In genomic region chr4:79331126-79331876, GRCh38 we compare ENCODE assay signal across 1 cellular context.
TF ChIP-seq lines count a peak whose summit lies in the region.

No MANE protein-coding gene starts in this region.

TF ChIP-seq in K562, 482 proteins besides CTCF, POLR2A, EP300 and RAD21 (continued from another document):
- TF ChIP-seq FOXJ2 (tag; IDR thresholded peaks at IDR 0.05) (0 out of 2 replicates have a peak, but pooled peaks have one; percentile 33), PYGO2 (tag; IDR thresholded peaks at IDR 0.05) (peak; percentile 65; the same call in 1 of the 2 replicates), NCOA2 (IDR thresholded peaks at IDR 0.05; ENCODE audit: partially characterized antibody in 2 of 2) (no peak), FUS (optimal IDR thresholded peaks at IDR 0.05; ENCODE audit: low read depth, low read length) (no peak), ZNF140 (CRISPR knock-in tag; IDR thresholded peaks at IDR 0.05) (no peak), CXXC5 (CRISPR knock-in tag; IDR thresholded peaks at IDR 0.05) (peak; percentile 66), ZNF668 (CRISPR knock-in tag; IDR thresholded peaks at IDR 0.05) (no peak), SRSF7 (optimal IDR thresholded peaks at IDR 0.05; ENCODE audit: low read depth, low read length) (no peak), MAFK (IDR thresholded peaks at IDR 0.05; ENCODE audit: low read length) (peak; percentile 22; the same call in 1 of the 2 replicates), ZNF316 (IDR thresholded peaks at IDR 0.05) (peak; percentile 70), SRSF1 (IDR thresholded peaks at IDR 0.05; ENCODE audit: low read depth, low read length) (no peak), GTF2A2 (tag; IDR thresholded peaks at IDR 0.05) (no peak), RAD51 (IDR thresholded peaks at IDR 0.05; ENCODE audit: borderline replicate concordance, low read depth) (no peak), SAP30 (IDR thresholded peaks at IDR 0.05; ENCODE audit: borderline replicate concordance, insufficient read depth, low read depth, low read length, poor library complexity, severe bottlenecking) (no peak), NFIC (IDR thresholded peaks at IDR 0.05) (peak; percentile 84), SAFB (IDR thresholded peaks at IDR 0.05; ENCODE audit: borderline replicate concordance, low read depth, low read length) (no peak), MXI1 (IDR thresholded peaks at IDR 0.05; ENCODE audit: low read depth, low read length) (no peak), NR4A1 (CRISPR knock-in tag; IDR thresholded peaks at IDR 0.05) (no peak), NR4A1 (tag; IDR thresholded peaks at IDR 0.05) (peak; percentile 91), ZNF384 (IDR thresholded peaks at IDR 0.05; ENCODE audit: low read depth, low read length) (peak; percentile 79), ZBTB17 (CRISPR knock-in tag; IDR thresholded peaks at IDR 0.05) (no peak), ESRRA (IDR thresholded peaks at IDR 0.05; ENCODE audit: borderline replicate concordance, low read depth) (no peak), ZNF644 (tag; IDR thresholded peaks at IDR 0.05; ENCODE audit: low read depth) (peak; percentile 89), POLR2AphosphoS5 (IDR thresholded peaks at IDR 0.05; ENCODE audit: control insufficient read depth, insufficient read depth, low read depth, low read length) (no peak), ZNF589 (CRISPR knock-in tag; IDR thresholded peaks at IDR 0.05; ENCODE audit: low read depth) (peak; percentile 89), NR2C2 (CRISPR knock-in tag; IDR thresholded peaks at IDR 0.05) (no peak), NR2C2 (tag; IDR thresholded peaks at IDR 0.05) (peak; percentile 51), CBX3 (IDR thresholded peaks at IDR 0.05; ENCODE audit: borderline replicate concordance in 1 of 2, low read length in 2 of 2) (no peak), ZNF639 (CRISPR knock-in tag; conservative IDR thresholded peaks at IDR 0.05 in 1 of 2, IDR thresholded peaks at IDR 0.05 in 1 of 2) (peak in 1 of 2 experiments; percentile 90; a peak in 2 of 4 replicates), TEAD1 (CRISPR knock-in tag; IDR thresholded peaks at IDR 0.05) (peak in 1 of 2 experiments; percentile 84; a peak in 2 of 4 replicates), ATF6 (CRISPR knock-in tag; IDR thresholded peaks at IDR 0.05) (no peak), HDAC8 (tag; IDR thresholded peaks at IDR 0.05) (0 out of 2 replicates have a peak, but pooled peaks have one; percentile 49), TOE1 (IDR thresholded peaks at IDR 0.05; ENCODE audit: borderline replicate concordance) (no peak), TOE1 (CRISPR knock-in tag; IDR thresholded peaks at IDR 0.05; ENCODE audit: borderline replicate concordance, low read depth) (no peak), TRIM28 (IDR thresholded peaks at IDR 0.05) (no peak), DPF2 (IDR thresholded peaks at IDR 0.05) (peak; percentile 59; the same call in 1 of the 2 replicates), ZNF212 (CRISPR knock-in tag; IDR thresholded peaks at IDR 0.05) (no peak), ZNF778 (CRISPR knock-in tag; IDR thresholded peaks at IDR 0.05) (no peak)
- TF ChIP-seq, protein P1, sequence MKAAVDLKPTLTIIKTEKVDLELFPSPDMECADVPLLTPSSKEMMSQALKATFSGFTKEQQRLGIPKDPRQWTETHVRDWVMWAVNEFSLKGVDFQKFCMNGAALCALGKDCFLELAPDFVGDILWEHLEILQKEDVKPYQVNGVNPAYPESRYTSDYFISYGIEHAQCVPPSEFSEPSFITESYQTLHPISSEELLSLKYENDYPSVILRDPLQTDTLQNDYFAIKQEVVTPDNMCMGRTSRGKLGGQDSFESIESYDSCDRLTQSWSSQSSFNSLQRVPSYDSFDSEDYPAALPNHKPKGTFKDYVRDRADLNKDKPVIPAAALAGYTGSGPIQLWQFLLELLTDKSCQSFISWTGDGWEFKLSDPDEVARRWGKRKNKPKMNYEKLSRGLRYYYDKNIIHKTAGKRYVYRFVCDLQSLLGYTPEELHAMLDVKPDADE (conservative IDR thresholded peaks at IDR 0.05; ENCODE audit: control insufficient read depth, low read depth, low read length) = no peak
- TF ChIP-seq, protein P2, sequence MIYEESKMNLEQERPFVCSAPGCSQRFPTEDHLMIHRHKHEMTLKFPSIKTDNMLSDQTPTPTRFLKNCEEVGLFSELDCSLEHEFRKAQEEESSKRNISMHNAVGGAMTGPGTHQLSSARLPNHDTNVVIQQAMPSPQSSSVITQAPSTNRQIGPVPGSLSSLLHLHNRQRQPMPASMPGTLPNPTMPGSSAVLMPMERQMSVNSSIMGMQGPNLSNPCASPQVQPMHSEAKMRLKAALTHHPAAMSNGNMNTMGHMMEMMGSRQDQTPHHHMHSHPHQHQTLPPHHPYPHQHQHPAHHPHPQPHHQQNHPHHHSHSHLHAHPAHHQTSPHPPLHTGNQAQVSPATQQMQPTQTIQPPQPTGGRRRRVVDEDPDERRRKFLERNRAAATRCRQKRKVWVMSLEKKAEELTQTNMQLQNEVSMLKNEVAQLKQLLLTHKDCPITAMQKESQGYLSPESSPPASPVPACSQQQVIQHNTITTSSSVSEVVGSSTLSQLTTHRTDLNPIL (CRISPR knock-in tag; IDR thresholded peaks at IDR 0.05) = no peak
- TF ChIP-seq, protein P3, sequence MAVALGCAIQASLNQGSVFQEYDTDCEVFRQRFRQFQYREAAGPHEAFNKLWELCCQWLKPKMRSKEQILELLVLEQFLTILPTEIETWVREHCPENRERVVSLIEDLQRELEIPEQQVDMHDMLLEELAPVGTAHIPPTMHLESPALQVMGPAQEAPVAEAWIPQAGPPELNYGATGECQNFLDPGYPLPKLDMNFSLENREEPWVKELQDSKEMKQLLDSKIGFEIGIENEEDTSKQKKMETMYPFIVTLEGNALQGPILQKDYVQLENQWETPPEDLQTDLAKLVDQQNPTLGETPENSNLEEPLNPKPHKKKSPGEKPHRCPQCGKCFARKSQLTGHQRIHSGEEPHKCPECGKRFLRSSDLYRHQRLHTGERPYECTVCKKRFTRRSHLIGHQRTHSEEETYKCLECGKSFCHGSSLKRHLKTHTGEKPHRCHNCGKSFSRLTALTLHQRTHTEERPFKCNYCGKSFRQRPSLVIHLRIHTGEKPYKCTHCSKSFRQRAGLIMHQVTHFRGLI (CRISPR knock-in tag; IDR thresholded peaks at IDR 0.05) = peak; percentile 82; the same call in 1 of the 2 replicates
- TF ChIP-seq, protein P4, sequence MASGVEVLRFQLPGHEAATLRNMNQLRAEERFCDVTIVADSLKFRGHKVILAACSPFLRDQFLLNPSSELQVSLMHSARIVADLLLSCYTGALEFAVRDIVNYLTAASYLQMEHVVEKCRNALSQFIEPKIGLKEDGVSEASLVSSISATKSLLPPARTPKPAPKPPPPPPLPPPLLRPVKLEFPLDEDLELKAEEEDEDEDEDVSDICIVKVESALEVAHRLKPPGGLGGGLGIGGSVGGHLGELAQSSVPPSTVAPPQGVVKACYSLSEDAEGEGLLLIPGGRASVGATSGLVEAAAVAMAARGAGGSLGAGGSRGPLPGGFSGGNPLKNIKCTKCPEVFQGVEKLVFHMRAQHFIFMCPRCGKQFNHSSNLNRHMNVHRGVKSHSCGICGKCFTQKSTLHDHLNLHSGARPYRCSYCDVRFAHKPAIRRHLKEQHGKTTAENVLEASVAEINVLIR (CRISPR knock-in tag; IDR thresholded peaks at IDR 0.05) = no peak
